26 cellular contexts compared by ENCODE assay signal in genomic region chr1:2201062-2201461, GRCh38. TPM values are rescaled to one million over a fixed set of nuclear protein-coding genes. Genes with fewer than 3 reads are reported as not detected.
DNase-seq lines count a peak whose midpoint lies in the region; ATAC-seq, FAIRE-seq and TF ChIP-seq lines count a peak whose summit lies in the region.
"Had no signal": no experiment of that assay in that cellular context is flagged by ENCODE, and none has a peak within 500 bp of the region (broad histone marks: within the 10 kb centered on the region; RNA-seq: fewer than 3 reads in every experiment).

No MANE protein-coding gene starts in this region.

- H3K9ac ChIP-seq in HepG2 (ENCODE audit: insufficient read depth, low read depth, low read length), result no peak overlapping the region
- H3K9ac ChIP-seq: SK-N-SH had no signal

- ATAC-seq in HepG2 (no peak), right lobe of liver (no peak), naive B cell (ENCODE audit: low read depth in 2 of 2) (no peak), HG02970 (IDR thresholded peaks at IDR 0.05; ENCODE audit: low FRiP score, unreplicated experiment) (no peak)
- ATAC-seq in central memory CD8-positive, alpha-beta T cell (replicated peaks; ENCODE audit: extremely low read depth, poor library complexity, severe bottlenecking), result no peak
- ATAC-seq in stimulated activated naive B cell treated with anti-CD40 and anti-IgM and Interleukin-4, amounts not matched to agents 10 μg/mL and 1 μg/mL and 100 μg/mL, for 72 hours (replicated peaks), result no peak
- ATAC-seq: CD8-positive, alpha-beta T cell had no signal

- intact Hi-C loops in HepG2 (cut with micrococcal nuclease; ENCODE audit: unreplicated experiment), result no loop called here
- intact Hi-C loops in right lobe of liver (cut with DNase I), result no loop called here
- intact Hi-C loops in thyroid gland (cut with DNase I), result loop anchor here (10.0 kb wide), 1 partner anchor 344 kb away; no protein-coding TSS in a partner anchor

- WGBS in HepG2 (ENCODE audit: low lambda C conversion rate), result 76% methylated on average over 12 of the region's 14 CpGs
- 100% methylated on average over 1 of the region's 14 CpGs for WGBS in right lobe of liver (ENCODE audit: insufficient coverage, low coverage, low lambda C conversion rate, missing lambda C conversion rate)
- WGBS in thyroid gland, 2 donors, result 87 to 93% methylated on average over 10 to 14 of the region's 14 CpGs

- no peak for FAIRE-seq in HepG2 (lab: Jason Lieb, UNC)
- FAIRE-seq: GM18507, H54, RCC 7860 had no signal

- DNase-seq in HepG2 (ENCODE audit: low spot score) (no peak), right lobe of liver (no peak), naive B cell (no peak), thyroid gland (no peak), SW 1271 (lab: John Stamatoyannopoulos, UW) (no peak)
- no peak for DNase-seq in central memory CD8-positive, alpha-beta T cell (ENCODE audit: low spot score in 2 of 2)
- no peak for DNase-seq in stimulated activated naive B cell treated with anti-CD40 and anti-IgM and Interleukin-4, amounts not matched to agents 10 μg/mL and 1 μg/mL and 100 μg/mL, for 72 hours
- DNase-seq: ACHN; C1 segment of cervical spinal cord; Caco-2; CD8-positive, alpha-beta T cell; DMS79; KG1; MM.1S; NCI-H1092; NCI-H1417 treated with DMSO at 0.1 percent for 48 hours; NCI-H187 treated with DMSO at 0.1 percent for 48 hours; NCI-H446; NCI-H524 treated with DMSO at 0.1 percent for 48 hours; NCI-H774; SK-N-SH had no signal

- TF ChIP-seq CTCF in HepG2 (CRISPR knock-in tag; IDR thresholded peaks at IDR 0.05) (no peak), right lobe of liver (IDR thresholded peaks at IDR 0.05) (no peak), thyroid gland (IDR thresholded peaks at IDR 0.05) (no peak)

- no TSS peak for BruUV-seq in HepG2 (replicated peaks; lab: Mats Ljungman, UMichigan)

- H3K36me3 Mint-ChIP-seq in central memory CD8-positive, alpha-beta T cell (ENCODE audit: insufficient read depth), result peaks cover 4% of the 10 kb centered on the region
- H3K36me3 Mint-ChIP-seq in naive B cell, result no peaks in the 10 kb centered on the region
- no peaks in the 10 kb centered on the region for H3K36me3 Mint-ChIP-seq in stimulated activated naive B cell treated with anti-CD40 and anti-IgM and Interleukin-4, amounts not matched to agents 10 μg/mL and 1 μg/mL and 100 μg/mL, for 72 hours
- H3K36me3 Mint-ChIP-seq: CD8-positive, alpha-beta T cell had no signal

- peak overlapping the region; percentile 7 for H3K4me3 Mint-ChIP-seq in central memory CD8-positive, alpha-beta T cell
- H3K4me3 Mint-ChIP-seq in naive B cell, result peak overlapping the region in 3 of 8 donors; percentile 6 to 21 (median 18)
- no peak overlapping the region for H3K4me3 Mint-ChIP-seq in stimulated activated naive B cell treated with anti-CD40 and anti-IgM and Interleukin-4, amounts not matched to agents 10 μg/mL and 1 μg/mL and 100 μg/mL, for 72 hours
- H3K4me3 Mint-ChIP-seq: CD8-positive, alpha-beta T cell had no signal

- H3K9me3 Mint-ChIP-seq in central memory CD8-positive, alpha-beta T cell, result no peaks in the 10 kb centered on the region
- H3K9me3 Mint-ChIP-seq in naive B cell, result no peaks in the 10 kb centered on the region
- H3K9me3 Mint-ChIP-seq in stimulated activated naive B cell treated with anti-CD40 and anti-IgM and Interleukin-4, amounts not matched to agents 10 μg/mL and 1 μg/mL and 100 μg/mL, for 72 hours, result no peaks in the 10 kb centered on the region
- H3K9me3 Mint-ChIP-seq: CD8-positive, alpha-beta T cell had no signal

- no peaks in the 10 kb centered on the region for H3K36me3 ChIP-seq in HepG2 (replicated peaks in 1 of 2; ENCODE audit: control insufficient read depth in 1 of 2, insufficient read depth in 2 of 2, low read length in 2 of 2)
- H3K36me3 ChIP-seq in right lobe of liver, result no peaks in the 10 kb centered on the region
- H3K36me3 ChIP-seq in thyroid gland, result no peaks in the 10 kb centered on the region

- no peaks in the 10 kb centered on the region for H3K27me3 Mint-ChIP-seq in central memory CD8-positive, alpha-beta T cell
- no peaks in the 10 kb centered on the region for H3K27me3 Mint-ChIP-seq in naive B cell
- no peaks in the 10 kb centered on the region for H3K27me3 Mint-ChIP-seq in stimulated activated naive B cell treated with anti-CD40 and anti-IgM and Interleukin-4, amounts not matched to agents 10 μg/mL and 1 μg/mL and 100 μg/mL, for 72 hours

- H3K4me1 Mint-ChIP-seq in central memory CD8-positive, alpha-beta T cell, result peaks cover 17% of the 10 kb centered on the region
- peaks cover 19 to 55% (median 40%) of the 10 kb centered on the region in 3 donors for H3K4me1 Mint-ChIP-seq in naive B cell
- peaks cover 29 to 68% of the 10 kb centered on the region in 2 donors for H3K4me1 Mint-ChIP-seq in stimulated activated naive B cell treated with anti-CD40 and anti-IgM and Interleukin-4, amounts not matched to agents 10 μg/mL and 1 μg/mL and 100 μg/mL, for 72 hours

- H3K79me2 ChIP-seq in HepG2 (ENCODE audit: insufficient read depth, low read length), result no peaks in the 10 kb centered on the region

- H3K4me3 ChIP-seq in HepG2 (replicated peaks in 1 of 3; ENCODE audit: insufficient read depth in 1 of 3, low read depth in 2 of 3, low read length in 3 of 3) (no peak overlapping the region), right lobe of liver (no peak overlapping the region), thyroid gland (replicated peaks in 1 of 3) (no peak overlapping the region)

- no peaks in the 10 kb centered on the region for H4K20me1 ChIP-seq in HepG2 (ENCODE audit: insufficient read depth, low read length)

- 0 out of 2 replicates have a peak overlapping the region, but pooled peaks have one; percentile 24 for H3K4me2 ChIP-seq in HepG2 (ENCODE audit: low read depth, low read length)
- H3K4me2 ChIP-seq: SK-N-SH had no signal

- no peaks in the 10 kb centered on the region for H3K9me3 ChIP-seq in HepG2 (ENCODE audit: low read length)
- no peaks in the 10 kb centered on the region for H3K9me3 ChIP-seq in right lobe of liver
- no peaks in the 10 kb centered on the region for H3K9me3 ChIP-seq in thyroid gland
- H3K9me3 ChIP-seq: Caco-2, SK-N-SH had no signal

- no peak for TF ChIP-seq RAD21 in HepG2 (CRISPR knock-in tag; IDR thresholded peaks at IDR 0.05)

- peaks cover 84% of the 10 kb centered on the region for H3K4me1 ChIP-seq in HepG2 (ENCODE audit: insufficient read depth, low read length)
- peaks cover 0 to 12% (median 5%) of the 10 kb centered on the region in 4 donors for H3K4me1 ChIP-seq in right lobe of liver
- peaks cover 19 to 39% of the 10 kb centered on the region in 2 donors for H3K4me1 ChIP-seq in thyroid gland

- TF ChIP-seq EP300 in HepG2 (IDR thresholded peaks at IDR 0.05; ENCODE audit: low read depth in 2 of 2, low read length in 2 of 2), result no peak
- TF ChIP-seq EP300 in HepG2 (CRISPR knock-in tag; IDR thresholded peaks at IDR 0.05; ENCODE audit: borderline replicate concordance), result no peak

- no peak for TF ChIP-seq POLR2A in HepG2 (IDR thresholded peaks at IDR 0.05; ENCODE audit: insufficient read depth in 1 of 2, low read depth in 2 of 2, low read length in 2 of 2)
- TF ChIP-seq POLR2A in right lobe of liver (IDR thresholded peaks at IDR 0.05), result no peak
- TF ChIP-seq POLR2A in thyroid gland (IDR thresholded peaks at IDR 0.05), result no peak

- H3K27ac Mint-ChIP-seq in central memory CD8-positive, alpha-beta T cell (ENCODE audit: low read depth), result no peak overlapping the region
- H3K27ac Mint-ChIP-seq in naive B cell, result peak overlapping the region in 5 of 6 donors; percentile 13 to 83 (median 64)
- peak overlapping the region; percentile 70 for H3K27ac Mint-ChIP-seq in stimulated activated naive B cell treated with anti-CD40 and anti-IgM and Interleukin-4, amounts not matched to agents 10 μg/mL and 1 μg/mL and 100 μg/mL, for 72 hours
- H3K27ac Mint-ChIP-seq: CD8-positive, alpha-beta T cell had no signal

- no peak overlapping the region for H2AFZ ChIP-seq in HepG2 (ENCODE audit: low read length)

- POLR2A ChIA-PET in HepG2 (lab: Yijun Ruan, JAX), result interaction anchor here (1.0 to 8.5 kb wide), 2 partner anchors 26 to 29 kb away, joined by 3 to 178 read pairs; partner anchors contain the start of gene SKI

- H3K27ac ChIP-seq in HepG2 (ENCODE audit: extremely low read length, insufficient read depth, low read length) (no peak overlapping the region), right lobe of liver (no peak overlapping the region), thyroid gland (no peak overlapping the region)
- H3K27ac ChIP-seq: 22Rv1 had no signal

- CTCF ChIA-PET in HepG2 (lab: Yijun Ruan, JAX; ENCODE audit: low intra/inter-chr PET ratio, low total read pairs), result no interaction called here

- H3K27me3 ChIP-seq in HepG2 (ENCODE audit: control insufficient read depth in 1 of 2, insufficient read depth in 2 of 2, low read length in 2 of 2) (peaks cover 0 to 20% of the 10 kb centered on the region in 2 experiments; a peak in 4 of 5 replicates), right lobe of liver (no peaks in the 10 kb centered on the region), thyroid gland (no peaks in the 10 kb centered on the region)

- in situ Hi-C loops in HepG2 (cut with HindIII; ENCODE audit: extremely low pct_ligation_motif_present, low pct_unique_long_range_greater_than_20kb), result no loop called here

RNA-seq across cellular contexts. Expression of gene FAAP20, which starts 6.5 kb away (rescaled TPM):
- 10.4 and 10.8 TPM in 2 replicates for total RNA-seq in HepG2 (2016; rRNA removed; fragmentation: Illumina TruSeq; extraction: Trizol)
- 25.8 and 31.3 TPM in 2 replicates for total RNA-seq in HepG2 (2016; cell fraction: cytosol; rRNA removed; fragmentation: Illumina TruSeq; extraction: Trizol; ENCODE audit: low read depth)
- total RNA-seq in HepG2 (2016; cell fraction: insoluble cytoplasmic fraction; rRNA removed; fragmentation: Illumina TruSeq; extraction: Trizol), result 9.1 and 10.5 TPM in 2 replicates
- total RNA-seq in HepG2 (2016; cell fraction: membrane; rRNA removed; fragmentation: Illumina TruSeq; extraction: Trizol), result 30.5 and 36.7 TPM in 2 replicates
- total RNA-seq in HepG2 (2016; cell fraction: nucleus; rRNA removed; fragmentation: Illumina TruSeq; extraction: Trizol), result 7.4 and 9.0 TPM in 2 replicates
- 9.6 and 14.4 TPM in 2 replicates for polyA plus RNA-seq in HepG2 (2011; rRNA removed)
- 8.7 and 21.7 TPM in 2 replicates for polyA plus RNA-seq in HepG2 (2011; cell fraction: cytosol; rRNA removed)
- 37.4 and 44.6 TPM in 2 replicates for polyA plus RNA-seq in HepG2 (2011; cell fraction: nucleus; rRNA removed)
- polyA plus RNA-seq in HepG2 (2012), result 24.2 and 24.5 TPM in 2 replicates
- 237 and 239 TPM in 2 replicates for polyA plus RNA-seq in HepG2 (2016; cell fraction: cytosol; fragmentation: Illumina TruSeq; extraction: Trizol; ENCODE audit: low read depth)
- 38.7 and 46.2 TPM in 2 replicates for polyA plus RNA-seq in HepG2 (2016; cell fraction: insoluble cytoplasmic fraction; fragmentation: Illumina TruSeq; extraction: Trizol; ENCODE audit: low read depth)
- 156 and 163 TPM in 2 replicates for polyA plus RNA-seq in HepG2 (2016; cell fraction: membrane; fragmentation: Illumina TruSeq; extraction: Trizol; ENCODE audit: low read depth)
- polyA plus RNA-seq in HepG2 (2016; cell fraction: nucleus; fragmentation: Illumina TruSeq; extraction: Trizol; ENCODE audit: insufficient read depth, low read depth), result 44.5 and 50.9 TPM in 2 replicates
- polyA minus RNA-seq in HepG2 (2011; rRNA and poly(A)+ RNA removed; ENCODE audit: low replicate concordance), result 3.5 and 6.2 TPM in 2 replicates
- 5.6 and 7.3 TPM in 2 replicates for polyA minus RNA-seq in HepG2 (2011; cell fraction: cytosol; rRNA and poly(A)+ RNA removed)
- 6.3 and 6.6 TPM in 2 replicates for polyA minus RNA-seq in HepG2 (2011; cell fraction: nucleus; rRNA and poly(A)+ RNA removed)
- 10 to 100 TPM; 18.9 to 26.0 (median 24.4) TPM for total RNA-seq in right lobe of liver
- polyA plus RNA-seq in naive B cell (ENCODE audit: low read depth in 6 of 6), result 10 to 100 TPM; 67.1 to 90.7 (median 77.7) TPM
- 10 to 100 TPM; 42.2 to 82.2 (median 50.2) TPM for total RNA-seq in thyroid gland

RNA-seq across cellular contexts. Expression of gene SKI, which starts 27.1 kb away (rescaled TPM):
- 6.9 and 9.6 TPM in 2 replicates for total RNA-seq in HepG2 (2016; rRNA removed; fragmentation: Illumina TruSeq; extraction: Trizol)
- 3.4 and 6.3 TPM in 2 replicates for total RNA-seq in HepG2 (2016; cell fraction: cytosol; rRNA removed; fragmentation: Illumina TruSeq; extraction: Trizol; ENCODE audit: low read depth)
- total RNA-seq in HepG2 (2016; cell fraction: insoluble cytoplasmic fraction; rRNA removed; fragmentation: Illumina TruSeq; extraction: Trizol), result 7.7 and 7.9 TPM in 2 replicates
- 4.6 and 5.7 TPM in 2 replicates for total RNA-seq in HepG2 (2016; cell fraction: membrane; rRNA removed; fragmentation: Illumina TruSeq; extraction: Trizol)
- 10.6 and 12.2 TPM in 2 replicates for total RNA-seq in HepG2 (2016; cell fraction: nucleus; rRNA removed; fragmentation: Illumina TruSeq; extraction: Trizol)
- 4.7 and 5.9 TPM in 2 replicates for polyA plus RNA-seq in HepG2 (2011; rRNA removed)
- polyA plus RNA-seq in HepG2 (2011; cell fraction: cytosol; rRNA removed), result 3.8 and 4.2 TPM in 2 replicates
- polyA plus RNA-seq in HepG2 (2011; cell fraction: nucleus; rRNA removed), result 20.3 and 21.2 TPM in 2 replicates
- polyA plus RNA-seq in HepG2 (2012), result 10.1 and 12.3 TPM in 2 replicates
- 0.60 and 0.83 TPM in 2 replicates for polyA plus RNA-seq in HepG2 (2016; cell fraction: cytosol; fragmentation: Illumina TruSeq; extraction: Trizol; ENCODE audit: low read depth)
- 16.7 and 23.3 TPM in 2 replicates for polyA plus RNA-seq in HepG2 (2016; cell fraction: insoluble cytoplasmic fraction; fragmentation: Illumina TruSeq; extraction: Trizol; ENCODE audit: low read depth)
- polyA plus RNA-seq in HepG2 (2016; cell fraction: membrane; fragmentation: Illumina TruSeq; extraction: Trizol; ENCODE audit: low read depth), result 3.7 and 4.4 TPM in 2 replicates
- polyA plus RNA-seq in HepG2 (2016; cell fraction: nucleus; fragmentation: Illumina TruSeq; extraction: Trizol; ENCODE audit: insufficient read depth, low read depth), result 33.8 and 34.3 TPM in 2 replicates
- 4.4 and 14.7 TPM in 2 replicates for polyA minus RNA-seq in HepG2 (2011; rRNA and poly(A)+ RNA removed; ENCODE audit: low replicate concordance)
- 16.7 and 22.2 TPM in 2 replicates for polyA minus RNA-seq in HepG2 (2011; cell fraction: cytosol; rRNA and poly(A)+ RNA removed)
- 10.9 and 12.1 TPM in 2 replicates for polyA minus RNA-seq in HepG2 (2011; cell fraction: nucleus; rRNA and poly(A)+ RNA removed)
- total RNA-seq in right lobe of liver, result 10 to 100 TPM; 23.7 to 84.8 (median 31.4) TPM
- 1 to 10 TPM in 1 of 6 donors, under 1 TPM in 4, not detected in 1; 0.26 to 1.3 (median 0.52) TPM for polyA plus RNA-seq in naive B cell (ENCODE audit: low read depth in 6 of 6)
- total RNA-seq in thyroid gland, result 10 to 100 TPM; 31.4 to 59.6 (median 39.9) TPM
